8 cellular contexts compared by ENCODE assay signal in genomic region chr1:55214214-55214902, GRCh38. TPM values are rescaled to one million over a fixed set of nuclear protein-coding genes. Genes with fewer than 3 reads are reported as not detected.
A peak's percentile ranks its signal among the peaks of the same experiment; 100 is the strongest.
DNase-seq lines count a peak whose midpoint lies in the region; ATAC-seq, FAIRE-seq and TF ChIP-seq lines count a peak whose summit lies in the region.

No MANE protein-coding gene starts in this region.

- BruUV-seq in Caco-2 (replicated peaks; lab: Mats Ljungman, UMichigan): no TSS peak

- POLR2A ChIA-PET in Caco-2 (lab: Charles Lee): no interaction called here

- H3K4me1 Mint-ChIP-seq in Caco-2 (ENCODE audit: low read depth, unreplicated experiment): peaks cover 45% of the 10 kb centered on the region
- peaks cover 76% of the 10 kb centered on the region for H3K4me1 Mint-ChIP-seq in central memory CD8-positive, alpha-beta T cell

- peak overlapping the region; percentile 91 for H3K4me3 Mint-ChIP-seq in Caco-2 (ENCODE audit: unreplicated experiment)
- peak overlapping the region; percentile 96 for H3K4me3 Mint-ChIP-seq in central memory CD8-positive, alpha-beta T cell

- peaks cover 19% of the 10 kb centered on the region for H3K36me3 Mint-ChIP-seq in Caco-2 (ENCODE audit: insufficient read depth, unreplicated experiment)
- peaks cover 17% of the 10 kb centered on the region for H3K36me3 Mint-ChIP-seq in central memory CD8-positive, alpha-beta T cell (ENCODE audit: insufficient read depth)

- peak overlapping the region; percentile 81 for H3K27ac Mint-ChIP-seq in Caco-2 (ENCODE audit: unreplicated experiment)
- peak overlapping the region; percentile 86 for H3K27ac Mint-ChIP-seq in central memory CD8-positive, alpha-beta T cell (ENCODE audit: low read depth)

- H3K27me3 ChIP-seq in Caco-2 (replicated peaks; ENCODE audit: control insufficient read depth, insufficient read depth, low read length) (no peaks in the 10 kb centered on the region), HUES48 (ENCODE audit: control insufficient read depth, insufficient read depth, low read length) (peaks cover 12% of the 10 kb centered on the region)

- H3K9ac ChIP-seq in HUES48 (ENCODE audit: low read depth, low read length): peak overlapping the region; percentile 97

- no peak for FAIRE-seq in HTR-8/SVneo (lab: Jason Lieb, UNC)

- H3K27ac ChIP-seq in HUES48 (ENCODE audit: low read depth, low read length): peak overlapping the region; percentile 97

- no peak for TF ChIP-seq CTCF in Caco-2 (IDR thresholded peaks at IDR 0.05; ENCODE audit: insufficient read depth in 1 of 2, low read depth in 1 of 2, low read length in 1 of 2, severe bottlenecking in 1 of 2, unreplicated experiment in 1 of 2)

- intact Hi-C loops in Caco-2 (cut with micrococcal nuclease; ENCODE audit: unreplicated experiment): no loop called here
- intact Hi-C loops in left colon (cut with DNase I, micrococcal nuclease): no loop called here

- H3K9me3 Mint-ChIP-seq in Caco-2 (ENCODE audit: unreplicated experiment): no peaks in the 10 kb centered on the region
- H3K9me3 Mint-ChIP-seq in central memory CD8-positive, alpha-beta T cell: no peaks in the 10 kb centered on the region

- H3K36me3 ChIP-seq in Caco-2 (ENCODE audit: control insufficient read depth, insufficient read depth, low read length) (no peaks in the 10 kb centered on the region), HUES48 (ENCODE audit: control insufficient read depth, insufficient read depth, low read length) (no peaks in the 10 kb centered on the region)

- DNase-seq in Caco-2: peak; percentile 50 to 60
- peak; percentile 35 for DNase-seq in T-helper 22 cell (ENCODE audit: low read depth)
- DNase-seq in central memory CD8-positive, alpha-beta T cell (ENCODE audit: low spot score in 2 of 2): peak in 1 of 2 donors; percentile 10
- DNase-seq in left colon: peak; percentile 70 to 71
- DNase-seq in stimulated activated CD4-positive, alpha-beta T cell treated with anti-CD3 and anti-CD28 coated beads, Interleukin-2, amount 100 ng/mL, for 48 hours: peak; percentile 18 to 22
- no peak for DNase-seq in HTR-8/SVneo (ENCODE audit: insufficient read length, low spot score)

- CTCF ChIA-PET in Caco-2 (lab: Charles Lee): interaction anchor here (1.4 kb wide), 1 partner anchor 70 kb away, joined by 3 read pairs; no protein-coding TSS in a partner anchor

- no peaks in the 10 kb centered on the region for H3K27me3 Mint-ChIP-seq in Caco-2 (ENCODE audit: insufficient read depth, unreplicated experiment)
- H3K27me3 Mint-ChIP-seq in central memory CD8-positive, alpha-beta T cell: no peaks in the 10 kb centered on the region

- peak overlapping the region; percentile 84 for H3K4me3 ChIP-seq in Caco-2 (ENCODE audit: low read depth, low read length)
- H3K4me3 ChIP-seq in HUES48 (ENCODE audit: low read depth, low read length): peak overlapping the region; percentile 86

- H3K9me3 ChIP-seq in Caco-2: no peaks in the 10 kb centered on the region
- no peaks in the 10 kb centered on the region for H3K9me3 ChIP-seq in HUES48 (ENCODE audit: control insufficient read depth, insufficient read depth, low read length)

- peak; percentile 23 for ATAC-seq in GM21381 (IDR thresholded peaks at IDR 0.05; ENCODE audit: unreplicated experiment)
- no peak for ATAC-seq in central memory CD8-positive, alpha-beta T cell (replicated peaks; ENCODE audit: extremely low read depth, poor library complexity, severe bottlenecking)
- ATAC-seq in left colon: peak; percentile 24

- peaks cover 26% of the 10 kb centered on the region for H3K4me1 ChIP-seq in Caco-2
- peaks cover 46% of the 10 kb centered on the region for H3K4me1 ChIP-seq in HUES48 (ENCODE audit: control insufficient read depth, insufficient read depth, low read length)

RNA-seq across cellular contexts. Expression of gene USP24, which starts 0.8 kb away (rescaled TPM):
- 34.7 and 36.4 TPM in 2 replicates for total RNA-seq in Caco-2 (2022)
- 10 to 100 TPM; 33.5 to 35.2 TPM for total RNA-seq in left colon
